Comparison of ENCODE assay signal across 30 cellular contexts in genomic region chr11:4748435-4748834, GRCh38. TPM values are rescaled to one million over a fixed set of nuclear protein-coding genes. Genes with fewer than 3 reads are reported as not detected.
"Had no signal": no experiment of that assay in that cellular context is flagged by ENCODE, and none has a peak within 500 bp of the region (broad histone marks: within the 10 kb centered on the region; RNA-seq: fewer than 3 reads in every experiment).

No MANE protein-coding gene starts in this region.

- H3K4me2 ChIP-seq: neural progenitor cell had no signal

- H3K36me3 ChIP-seq: esophagus squamous epithelium, left lung, neural progenitor cell, right lobe of liver, stomach, transverse colon had no signal

- ATAC-seq: body of pancreas; left lung; naive thymus-derived CD8-positive, alpha-beta T cell; right lobe of liver; stimulated activated effector memory CD8-positive, alpha-beta T cell treated with anti-CD3 and anti-CD28 coated beads, Interleukin-12 subunit alpha, Interleukin-12 subunit beta, amount 100 ng/mL, for 72 hours; WTC11 had no signal

- H3K27ac ChIP-seq: body of pancreas, coronary artery, esophagus squamous epithelium, left lung, neural progenitor cell, right lobe of liver, stomach, transverse colon had no signal

- H3K9me3 Mint-ChIP-seq: activated naive CD4-positive, alpha-beta T cell treated with anti-CD3 and anti-CD28 coated beads, Interleukin-2, amount 10 ng/mL, durations not matched to agents 7 days and 5 days; mesothelial cell of epicardium; naive thymus-derived CD8-positive, alpha-beta T cell; neural progenitor cell; stimulated activated effector memory CD8-positive, alpha-beta T cell treated with anti-CD3 and anti-CD28 coated beads, Interleukin-12 subunit alpha, Interleukin-12 subunit beta, amount 100 ng/mL, for 72 hours; WTC11 had no signal

- H3K4me3 Mint-ChIP-seq: activated naive CD4-positive, alpha-beta T cell treated with anti-CD3 and anti-CD28 coated beads, Interleukin-2, amount 10 ng/mL, durations not matched to agents 7 days and 5 days; mesothelial cell of epicardium; naive thymus-derived CD8-positive, alpha-beta T cell; neural progenitor cell; stimulated activated effector memory CD8-positive, alpha-beta T cell treated with anti-CD3 and anti-CD28 coated beads, Interleukin-12 subunit alpha, Interleukin-12 subunit beta, amount 100 ng/mL, for 72 hours; WTC11 had no signal

- H3K27me3 Mint-ChIP-seq: activated naive CD4-positive, alpha-beta T cell treated with anti-CD3 and anti-CD28 coated beads, Interleukin-2, amount 10 ng/mL, durations not matched to agents 7 days and 5 days had no signal

- H3K4me1 Mint-ChIP-seq: activated naive CD4-positive, alpha-beta T cell treated with anti-CD3 and anti-CD28 coated beads, Interleukin-2, amount 10 ng/mL, durations not matched to agents 7 days and 5 days; mesothelial cell of epicardium; naive thymus-derived CD8-positive, alpha-beta T cell; neural progenitor cell; stimulated activated effector memory CD8-positive, alpha-beta T cell treated with anti-CD3 and anti-CD28 coated beads, Interleukin-12 subunit alpha, Interleukin-12 subunit beta, amount 100 ng/mL, for 72 hours; WTC11 had no signal

- H3K27me3 ChIP-seq: body of pancreas, esophagus squamous epithelium, left lung, neural progenitor cell, stomach, transverse colon had no signal

- H3K4me1 ChIP-seq: body of pancreas, esophagus squamous epithelium, left lung, neural progenitor cell, right lobe of liver, stomach, transverse colon had no signal

- H3K9ac ChIP-seq: neural progenitor cell had no signal

- FAIRE-seq: small intestine, urothelium cell line had no signal

- H3K36me3 Mint-ChIP-seq: activated naive CD4-positive, alpha-beta T cell treated with anti-CD3 and anti-CD28 coated beads, Interleukin-2, amount 10 ng/mL, durations not matched to agents 7 days and 5 days; mesothelial cell of epicardium; naive thymus-derived CD8-positive, alpha-beta T cell; neural progenitor cell; stimulated activated effector memory CD8-positive, alpha-beta T cell treated with anti-CD3 and anti-CD28 coated beads, Interleukin-12 subunit alpha, Interleukin-12 subunit beta, amount 100 ng/mL, for 72 hours; WTC11 had no signal

- DNase-seq: activated CD4-positive, alpha-beta T cell treated with anti-CD3 and anti-CD28 coated beads, Interleukin-2, amount 50 U/mL, for 48 hours; activated CD8-positive, alpha-beta memory T cell treated with anti-CD3 and anti-CD28 coated beads, Interleukin-2, amount 50 U/mL, for 48 hours; activated effector memory CD4-positive, alpha-beta T cell treated with Interleukin-2 at 50 U/mL for 16 hours; activated naive CD4-positive, alpha-beta T cell treated with anti-CD3 and anti-CD28 coated beads, Interleukin-2, amount 10 ng/mL, durations not matched to agents 7 days and 5 days; activated T-cell treated with anti-CD3 and anti-CD28 coated beads, Interleukin-2, amount 50 U/mL, for 48 hours; anterior cingulate cortex; body of pancreas; esophagus squamous epithelium; foreskin fibroblast; left lung; naive thymus-derived CD8-positive, alpha-beta T cell; posterior cingulate gyrus; right lobe of liver; small intestine; stimulated activated CD4-positive, alpha-beta T cell treated with anti-CD3 and anti-CD28 coated beads, Interleukin-2, amount 100 ng/mL, for 24 hours; stomach; T-helper 9 cell; transverse colon had no signal

- H3K9me3 ChIP-seq: body of pancreas, esophagus squamous epithelium, left lung, right lobe of liver, stomach, transverse colon had no signal

- H3K4me3 ChIP-seq: body of pancreas, coronary artery, esophagus squamous epithelium, left lung, neural progenitor cell, right lobe of liver, stomach, transverse colon had no signal

- H3K27ac Mint-ChIP-seq: activated naive CD4-positive, alpha-beta T cell treated with anti-CD3 and anti-CD28 coated beads, Interleukin-2, amount 10 ng/mL, durations not matched to agents 7 days and 5 days; mesothelial cell of epicardium; naive thymus-derived CD8-positive, alpha-beta T cell; neural progenitor cell; stimulated activated effector memory CD8-positive, alpha-beta T cell treated with anti-CD3 and anti-CD28 coated beads, Interleukin-12 subunit alpha, Interleukin-12 subunit beta, amount 100 ng/mL, for 72 hours; WTC11 had no signal

RNA-seq across cellular contexts. Expression of gene OR51F1, which starts 21.3 kb away (rescaled TPM):
- total RNA-seq: activated CD8-positive, alpha-beta memory T cell treated with anti-CD3 and anti-CD28 coated beads for 36 hours; body of pancreas; esophagus squamous epithelium; kidney epithelial cell; left lung; lung microvascular endothelial cell; mesothelial cell of epicardium; naive thymus-derived CD8-positive, alpha-beta T cell; omental fat pad; right lobe of liver; stomach; T-helper 1 cell treated with Interleukin-12 subunit alpha and Interleukin-12 subunit beta and Interleukin-4 antibody, amounts not matched to agents 30 ng/mL and 1 ng/mL, for 36 hours; temporal lobe; transverse colon; WTC11 had no signal
- polyA plus RNA-seq: naive thymus-derived CD8-positive, alpha-beta T cell; small intestine; stomach had no signal

RNA-seq across cellular contexts. Expression of gene MMP26, which starts 43.9 kb away (rescaled TPM):
- total RNA-seq: activated CD8-positive, alpha-beta memory T cell treated with anti-CD3 and anti-CD28 coated beads for 36 hours; body of pancreas; esophagus squamous epithelium; kidney epithelial cell; left lung; lung microvascular endothelial cell; mesothelial cell of epicardium; naive thymus-derived CD8-positive, alpha-beta T cell; omental fat pad; right lobe of liver; stomach; T-helper 1 cell treated with Interleukin-12 subunit alpha and Interleukin-12 subunit beta and Interleukin-4 antibody, amounts not matched to agents 30 ng/mL and 1 ng/mL, for 36 hours; temporal lobe; transverse colon; WTC11 had no signal
- polyA plus RNA-seq: naive thymus-derived CD8-positive, alpha-beta T cell; small intestine; stomach had no signal

RNA-seq across cellular contexts. Expression of gene OR51E2, which starts 50.8 kb away (rescaled TPM):
- total RNA-seq: activated CD8-positive, alpha-beta memory T cell treated with anti-CD3 and anti-CD28 coated beads for 36 hours; body of pancreas; kidney epithelial cell; left lung; lung microvascular endothelial cell; naive thymus-derived CD8-positive, alpha-beta T cell; right lobe of liver; T-helper 1 cell treated with Interleukin-12 subunit alpha and Interleukin-12 subunit beta and Interleukin-4 antibody, amounts not matched to agents 30 ng/mL and 1 ng/mL, for 36 hours; WTC11 had no signal
- polyA plus RNA-seq: naive thymus-derived CD8-positive, alpha-beta T cell had no signal

RNA-seq across cellular contexts. Expression of gene OR52R1, which starts 55.7 kb away (rescaled TPM):
- total RNA-seq: activated CD8-positive, alpha-beta memory T cell treated with anti-CD3 and anti-CD28 coated beads for 36 hours; body of pancreas; esophagus squamous epithelium; kidney epithelial cell; left lung; lung microvascular endothelial cell; mesothelial cell of epicardium; naive thymus-derived CD8-positive, alpha-beta T cell; omental fat pad; right lobe of liver; stomach; T-helper 1 cell treated with Interleukin-12 subunit alpha and Interleukin-12 subunit beta and Interleukin-4 antibody, amounts not matched to agents 30 ng/mL and 1 ng/mL, for 36 hours; temporal lobe; transverse colon; WTC11 had no signal
- polyA plus RNA-seq: naive thymus-derived CD8-positive, alpha-beta T cell; small intestine; stomach had no signal
